In the genomic region with DNA sequence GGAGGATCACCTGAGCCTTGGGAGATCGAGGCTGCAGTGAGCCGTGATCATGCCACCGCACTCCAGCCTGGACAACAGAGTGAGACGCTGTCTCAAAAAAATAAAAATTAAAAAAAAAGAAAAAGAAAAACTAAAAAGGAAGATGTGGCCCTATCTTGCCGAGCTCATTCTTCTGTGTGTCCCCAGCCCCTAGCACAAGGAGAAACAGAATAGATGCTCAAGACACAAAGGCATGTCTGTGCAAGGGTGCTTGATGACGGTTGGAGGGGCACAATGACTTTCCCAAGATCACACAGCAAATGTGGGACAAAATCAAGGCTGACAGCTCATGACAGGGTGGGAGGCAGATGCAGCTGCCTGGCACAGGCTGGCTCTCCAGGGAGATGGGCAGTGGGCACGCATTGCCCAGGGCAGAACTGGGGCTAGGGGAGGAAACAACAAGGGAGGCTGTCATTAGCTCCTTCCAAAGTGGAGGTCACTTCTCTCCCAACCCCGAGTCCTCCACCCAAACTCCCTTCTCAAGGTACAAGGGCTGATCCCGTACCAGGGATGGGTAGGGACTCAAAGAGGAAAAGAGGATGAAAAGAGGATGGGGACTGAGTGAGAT, we compare ENCODE assay signal across 8 cellular contexts. TPM values are rescaled to one million over a fixed set of nuclear protein-coding genes. Genes with fewer than 3 reads are reported as not detected.
DNase-seq lines count a peak whose midpoint lies in the region; ATAC-seq and TF ChIP-seq lines count a peak whose summit lies in the region.

No MANE protein-coding gene starts in this region.

- no peaks in the 10 kb centered on the region for H4K20me1 ChIP-seq in GM23248 (ENCODE audit: insufficient read depth)

- H3K9me3 ChIP-seq in GM23248 (ENCODE audit: low read depth) (no peaks in the 10 kb centered on the region), skeletal muscle satellite cell (replicated peaks; ENCODE audit: low read length) (peaks cover 8% of the 10 kb centered on the region)

- peak overlapping the region; percentile 84 for H3K27ac ChIP-seq in GM23248
- H3K27ac ChIP-seq in foreskin keratinocyte = peak overlapping the region; percentile 41

- peak overlapping the region; percentile 53 for H3K27ac Mint-ChIP-seq in activated B cell treated with CpG ODN at 0.5 μM for 24 hours

- H3K4me1 ChIP-seq in GM23248 (ENCODE audit: insufficient read depth) = no peaks in the 10 kb centered on the region
- H3K4me1 ChIP-seq in foreskin keratinocyte = no peaks in the 10 kb centered on the region
- peaks cover 5% of the 10 kb centered on the region for H3K4me1 ChIP-seq in skeletal muscle satellite cell (ENCODE audit: control insufficient read depth, insufficient read depth, low read length)

- in situ Hi-C loops in GM23248 (cut with MboI) = no loop called here

- H3K4me1 Mint-ChIP-seq in activated B cell treated with CpG ODN at 0.5 μM for 24 hours = peaks cover 13% of the 10 kb centered on the region

- H3K9me3 Mint-ChIP-seq in activated B cell treated with CpG ODN at 0.5 μM for 24 hours = peaks cover 2% of the 10 kb centered on the region

- CTCF ChIA-PET in activated B cell treated with CpG ODN at 0.5 μM for 24 hours (lab: Charles Lee) = interaction anchor here (0.9 to 4.1 kb wide), 3 partner anchors 9 to 16 kb away, joined by 3 to 19 read pairs (median 4); no protein-coding TSS in a partner anchor

- H3K27me3 ChIP-seq in GM23248 (replicated peaks; ENCODE audit: insufficient read depth) (no peaks in the 10 kb centered on the region), foreskin keratinocyte (no peaks in the 10 kb centered on the region), skeletal muscle satellite cell (ENCODE audit: control insufficient read depth, insufficient read depth, low read length) (no peaks in the 10 kb centered on the region)

- H3K36me3 Mint-ChIP-seq in activated B cell treated with CpG ODN at 0.5 μM for 24 hours (ENCODE audit: low read depth) = peaks cover 2% of the 10 kb centered on the region

- 56 to 57% methylated on average over 9 of the region's 9 CpGs for WGBS in GM23248 (ENCODE audit: low coverage in 1 of 2, low lambda C conversion rate in 2 of 2, missing lambda C conversion rate in 2 of 2), 2 experiments

- peak overlapping the region; percentile 92 for H2AFZ ChIP-seq in GM23248

- peak overlapping the region; percentile 86 for H3K4me2 ChIP-seq in GM23248 (ENCODE audit: unreplicated experiment)
- H3K4me2 ChIP-seq in skeletal muscle satellite cell (ENCODE audit: low read length) = peak overlapping the region; percentile 96

- no peaks in the 10 kb centered on the region for H3K27me3 Mint-ChIP-seq in activated B cell treated with CpG ODN at 0.5 μM for 24 hours

- peak overlapping the region; percentile 86 for H3K4me3 ChIP-seq in GM23248
- peak overlapping the region; percentile 88 for H3K4me3 ChIP-seq in skeletal muscle satellite cell (ENCODE audit: low read length)

- DNase-seq in GM23248 = no peak
- DNase-seq in activated B cell treated with CpG ODN at 0.5 μM for 24 hours = no peak
- no peak for DNase-seq in foreskin keratinocyte
- no peak for DNase-seq in activated CD4-positive, alpha-beta T cell treated with anti-CD3 and anti-CD28 coated beads, Interleukin-2, amount 50 U/mL, for 1 hour

- peaks cover 8% of the 10 kb centered on the region for H3K79me2 ChIP-seq in GM23248 (ENCODE audit: insufficient read depth)

- H3F3A ChIP-seq in GM23248 (ENCODE audit: insufficient read depth) = peaks cover 19% of the 10 kb centered on the region

- peak overlapping the region; percentile 88 for H3K4me3 Mint-ChIP-seq in activated B cell treated with CpG ODN at 0.5 μM for 24 hours

- POLR2A ChIA-PET in activated B cell treated with CpG ODN at 0.5 μM for 24 hours (lab: Charles Lee) = interaction anchor here (1.0 to 3.9 kb wide), 2 partner anchors 9 to 21 kb away, joined by 3 to 27 read pairs; a partner anchor contains a TSS

- no peak for TF ChIP-seq CTCF in activated B cell treated with CpG ODN at 0.5 μM for 24 hours (IDR thresholded peaks at IDR 0.05)
- no peak for TF ChIP-seq CTCF in foreskin keratinocyte (conservative IDR thresholded peaks at IDR 0.05)

- H3K9ac ChIP-seq in GM23248 = peak overlapping the region; percentile 87
- H3K9ac ChIP-seq in skeletal muscle satellite cell (ENCODE audit: low read depth, low read length) = peak overlapping the region; percentile 86

- intact Hi-C loops in activated B cell treated with CpG ODN at 0.5 μM for 24 hours (cut with micrococcal nuclease) = loop anchor here (2.0 to 5.0 kb wide), 2 partner anchors 49 to 196 kb away; a partner anchor contains a TSS

- ATAC-seq in activated B cell treated with CpG ODN at 0.5 μM for 24 hours (ENCODE audit: low read depth) (no peak), foreskin keratinocyte (no peak), HG03095 (IDR thresholded peaks at IDR 0.05; ENCODE audit: unreplicated experiment) (no peak), GM21529 (IDR thresholded peaks at IDR 0.05; ENCODE audit: unreplicated experiment) (no peak), HG03196 (IDR thresholded peaks at IDR 0.05; ENCODE audit: unreplicated experiment) (no peak)

- no peaks in the 10 kb centered on the region for H3K9me2 ChIP-seq in GM23248 (ENCODE audit: insufficient read depth)

- H3K36me3 ChIP-seq in GM23248 (ENCODE audit: low read depth) (peaks cover 5% of the 10 kb centered on the region; the same call in 1 of the 2 replicates), skeletal muscle satellite cell (ENCODE audit: insufficient read depth, low read length) (no peaks in the 10 kb centered on the region)

RNA-seq across cellular contexts. Expression of a gene that starts 0.8 kb away (rescaled TPM):
- 58.8 and 76.8 TPM in 2 replicates for total RNA-seq in GM23248 (2014; rRNA removed; shearing (Covaris generic))
- polyA plus RNA-seq in GM23248 (2016; fragmentation: Nextera tagmentation; extraction: Ambion mirVana) = 76.7 and 78.2 TPM in 2 replicates
- 7.6 and 12.8 TPM in 2 replicates for total RNA-seq in activated B cell treated with CpG ODN at 0.5 μM for 24 hours
- 26.7 and 35.6 TPM in 2 replicates for total RNA-seq in foreskin keratinocyte
- polyA plus RNA-seq in foreskin keratinocyte = 39.3 and 53.5 TPM in 2 replicates
- total RNA-seq in skeletal muscle satellite cell (2012; rRNA removed) = 18.0 and 28.8 TPM in 2 replicates

RNA-seq across cellular contexts. Expression of a gene that starts 20.8 kb away (rescaled TPM):
- 7.5 and 7.7 TPM in 2 replicates for total RNA-seq in GM23248 (2014; rRNA removed; shearing (Covaris generic))
- polyA plus RNA-seq in GM23248 (2016; fragmentation: Nextera tagmentation; extraction: Ambion mirVana) = 2.0 and 2.1 TPM in 2 replicates
- total RNA-seq in activated B cell treated with CpG ODN at 0.5 μM for 24 hours = 6.1 and 6.2 TPM in 2 replicates
- total RNA-seq in foreskin keratinocyte = 4.7 and 5.1 TPM in 2 replicates
- 7.1 and 8.2 TPM in 2 replicates for polyA plus RNA-seq in foreskin keratinocyte
- total RNA-seq in skeletal muscle satellite cell (2012; rRNA removed) = 3.3 and 4.2 TPM in 2 replicates

RNA-seq across cellular contexts. Expression of a gene that starts 34.4 kb away (rescaled TPM):
- total RNA-seq in GM23248 (2014; rRNA removed; shearing (Covaris generic)) = 88.5 and 99.2 TPM in 2 replicates
- polyA plus RNA-seq in GM23248 (2016; fragmentation: Nextera tagmentation; extraction: Ambion mirVana) (63.0 and 66.1 TPM in 2 replicates), foreskin keratinocyte (74.9 and 203 TPM in 2 replicates)
- total RNA-seq in activated B cell treated with CpG ODN at 0.5 μM for 24 hours (13.3 and 14.0 TPM in 2 replicates), foreskin keratinocyte (72.4 and 207 TPM in 2 replicates)
- total RNA-seq in skeletal muscle satellite cell (2012; rRNA removed) = 23.8 and 58.3 TPM in 2 replicates

RNA-seq across cellular contexts. Expression of a gene that starts 48.8 kb away (rescaled TPM):
- 13.8 and 14.8 TPM in 2 replicates for total RNA-seq in GM23248 (2014; rRNA removed; shearing (Covaris generic))
- 4.1 and 5.3 TPM in 2 replicates for polyA plus RNA-seq in GM23248 (2016; fragmentation: Nextera tagmentation; extraction: Ambion mirVana)
- total RNA-seq in activated B cell treated with CpG ODN at 0.5 μM for 24 hours = 25.9 and 28.1 TPM in 2 replicates
- 6.2 and 8.6 TPM in 2 replicates for total RNA-seq in foreskin keratinocyte
- polyA plus RNA-seq in foreskin keratinocyte = 7.1 and 9.6 TPM in 2 replicates
- total RNA-seq in skeletal muscle satellite cell (2012; rRNA removed) = 3.7 and 4.1 TPM in 2 replicates

RNA-seq across cellular contexts. Expression of a gene that starts 55.6 kb away (rescaled TPM):
- total RNA-seq in GM23248 (2014; rRNA removed; shearing (Covaris generic)) = 0.32 TPM in 1 of 2 replicates, not detected in the other
- polyA plus RNA-seq in GM23248 (2016; fragmentation: Nextera tagmentation; extraction: Ambion mirVana) = 4.0 and 4.5 TPM in 2 replicates
- total RNA-seq in activated B cell treated with CpG ODN at 0.5 μM for 24 hours = 5.3 and 5.5 TPM in 2 replicates
- total RNA-seq in foreskin keratinocyte = 1.7 and 1.8 TPM in 2 replicates
- 3.2 and 3.8 TPM in 2 replicates for polyA plus RNA-seq in foreskin keratinocyte
- 1.1 and 1.8 TPM in 2 replicates for total RNA-seq in skeletal muscle satellite cell (2012; rRNA removed)
